ENCODE assay signal across 28 cellular contexts in the genomic region with DNA sequence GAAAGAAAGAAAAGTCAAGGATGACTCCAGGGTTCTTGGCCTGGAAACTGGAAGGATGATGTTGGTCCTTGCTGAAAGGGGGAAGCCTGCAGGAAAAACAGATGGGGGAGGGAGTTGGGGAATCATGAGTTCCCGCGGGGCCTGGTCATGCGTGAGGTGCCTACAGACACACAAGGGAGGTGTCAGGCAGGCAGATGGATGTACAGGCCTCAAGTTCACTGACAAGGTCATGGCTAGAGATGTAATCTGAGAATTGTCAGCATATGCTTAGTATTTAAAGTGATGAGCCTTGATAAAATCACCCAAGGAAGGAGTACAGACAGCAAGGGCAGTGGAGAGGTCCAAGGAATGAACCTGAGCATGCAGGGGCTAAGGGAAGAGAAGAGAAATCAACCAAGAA. TPM values are rescaled to one million over a fixed set of nuclear protein-coding genes. Genes with fewer than 3 reads are reported as not detected.
DNase-seq lines count a peak whose midpoint lies in the region; ATAC-seq, FAIRE-seq and TF ChIP-seq lines count a peak whose summit lies in the region.
"Had no signal": no experiment of that assay in that cellular context is flagged by ENCODE, and none has a peak within 500 bp of the region (broad histone marks: within the 10 kb centered on the region; RNA-seq: fewer than 3 reads in every experiment).

No MANE protein-coding gene starts in this region.

- no peak overlapping the region for H3K4me3 Mint-ChIP-seq in GM23338
- no peak overlapping the region for H3K4me3 Mint-ChIP-seq in nephron
- H3K4me3 Mint-ChIP-seq: activated CD8-positive, alpha-beta T cell treated with anti-CD3 and anti-CD28 coated beads, Interleukin-2, amount 10 ng/mL, durations not matched to agents 7 days and 5 days; CD4-positive, alpha-beta memory T cell; central memory CD8-positive, alpha-beta T cell; naive B cell; T-helper 17 cell had no signal

- H3K27me3 ChIP-seq in GM23338 (ENCODE audit: insufficient read depth) (no peaks in the 10 kb centered on the region), K562 (ENCODE audit: control insufficient read depth in 2 of 2, insufficient read depth in 2 of 2, low read length in 2 of 2) (no peaks in the 10 kb centered on the region), suprapubic skin (no peaks in the 10 kb centered on the region)
- H3K27me3 ChIP-seq: right atrium auricular region, upper lobe of left lung had no signal

- H3F3A ChIP-seq in GM23338 (replicated peaks; ENCODE audit: low read depth): peaks cover 25% of the 10 kb centered on the region

- H2AFZ ChIP-seq in GM23338 (no peak overlapping the region), K562 (ENCODE audit: low read depth, low read length) (no peak overlapping the region)

- no peaks in the 10 kb centered on the region for H3K9me3 ChIP-seq in K562 (replicated peaks; ENCODE audit: control insufficient read depth, insufficient read depth, low read depth, low read length)
- no peaks in the 10 kb centered on the region for H3K9me3 ChIP-seq in suprapubic skin
- H3K9me3 ChIP-seq: A549, right atrium auricular region, upper lobe of left lung had no signal

- H3K27ac Mint-ChIP-seq in GM23338: peak overlapping the region; percentile 33; the same call in 1 of the 2 replicates
- peak overlapping the region in 2 of 3 experiments; percentile 2 to 38 for H3K27ac Mint-ChIP-seq in nephron
- H3K27ac Mint-ChIP-seq: activated CD8-positive, alpha-beta T cell treated with anti-CD3 and anti-CD28 coated beads, Interleukin-2, amount 10 ng/mL, durations not matched to agents 7 days and 5 days; T-helper 17 cell had no signal

- no peak for TF ChIP-seq CTCF in GM23338 (conservative IDR thresholded peaks at IDR 0.05; ENCODE audit: low read depth in 2 of 2)
- no peak for TF ChIP-seq CTCF in K562 (IDR thresholded peaks at IDR 0.05 in 2 of 3, conservative IDR thresholded peaks at IDR 0.05 in 1 of 3; ENCODE audit: insufficient read depth in 2 of 3, low read depth in 1 of 3, low read length in 3 of 3)
- TF ChIP-seq CTCF in nephron (IDR thresholded peaks at IDR 0.05; ENCODE audit: unreplicated experiment in 3 of 3): no peak
- TF ChIP-seq CTCF in suprapubic skin (IDR thresholded peaks at IDR 0.05): no peak

- peaks cover 80% of the 10 kb centered on the region for H3K79me2 ChIP-seq in GM23338 (replicated peaks; ENCODE audit: insufficient read depth)
- H3K79me2 ChIP-seq in K562 (ENCODE audit: control insufficient read depth, insufficient read depth, low read length): peaks cover 3% of the 10 kb centered on the region

- peak overlapping the region; percentile 93 for H3K27ac ChIP-seq in GM23338 (ENCODE audit: low read depth)
- no peak overlapping the region for H3K27ac ChIP-seq in K562 (ENCODE audit: extremely low read depth, low read depth, low read length)
- H3K27ac ChIP-seq in suprapubic skin: no peak overlapping the region
- H3K27ac ChIP-seq: A549, right atrium auricular region, SK-N-MC, upper lobe of left lung had no signal

- H3K9me1 ChIP-seq in K562 (ENCODE audit: control insufficient read depth, insufficient read depth, low read length): peaks cover 7% of the 10 kb centered on the region

- BruUV-seq in K562 (replicated peaks; lab: Mats Ljungman, UMichigan): no TSS peak

- peaks cover 9% of the 10 kb centered on the region; the same call in 2 of the 3 replicates for H3K36me3 Mint-ChIP-seq in GM23338 (ENCODE audit: low read depth)
- H3K36me3 Mint-ChIP-seq in nephron (ENCODE audit: low read depth): peaks cover 4% of the 10 kb centered on the region
- H3K36me3 Mint-ChIP-seq: CD4-positive, alpha-beta memory T cell; naive B cell had no signal

- TF ChIP-seq RAD21 in K562 (CRISPR knock-in tag; conservative IDR thresholded peaks at IDR 0.05 in 1 of 2, IDR thresholded peaks at IDR 0.05 in 1 of 2): no peak

- no peak for ATAC-seq in GM23338
- no peak for ATAC-seq in K562
- ATAC-seq in Right ventricle myocardium inferior: no peak
- ATAC-seq in HG03097 (IDR thresholded peaks at IDR 0.05; ENCODE audit: low FRiP score, unreplicated experiment): no peak
- ATAC-seq: A549; activated CD8-positive, alpha-beta T cell treated with anti-CD3 and anti-CD28 coated beads, Interleukin-2, amount 10 ng/mL, durations not matched to agents 7 days and 5 days; left ventricle myocardium superior; T-helper 17 cell had no signal

- intact Hi-C loops in K562 (cut with micrococcal nuclease): no loop called here
- intact Hi-C loops in Right ventricle myocardium inferior (cut with DNase I): no loop called here

- H3K4me1 Mint-ChIP-seq in GM23338: peaks cover 65% of the 10 kb centered on the region
- peaks cover 25% of the 10 kb centered on the region for H3K4me1 Mint-ChIP-seq in nephron

- TF ChIP-seq EP300 in K562 (IDR thresholded peaks at IDR 0.05; ENCODE audit: low read length): no peak
- TF ChIP-seq EP300 in suprapubic skin (IDR thresholded peaks at IDR 0.05): no peak

- WGBS in K562 (ENCODE audit: insufficient coverage, low coverage, missing lambda C conversion rate): 58% methylated on average over 3 of the region's 3 CpGs
- WGBS in suprapubic skin: 89% methylated on average over 3 of the region's 3 CpGs

- H3K9me3 Mint-ChIP-seq in GM23338 (no peaks in the 10 kb centered on the region; the same call in 2 of the 3 replicates), nephron (no peaks in the 10 kb centered on the region)
- H3K9me3 Mint-ChIP-seq: CD4-positive, alpha-beta memory T cell; central memory CD8-positive, alpha-beta T cell had no signal

- H4K20me1 ChIP-seq in GM23338 (replicated peaks; ENCODE audit: insufficient read depth) (no peaks in the 10 kb centered on the region; the same call in 1 of the 2 replicates), K562 (replicated peaks; ENCODE audit: control insufficient read depth, insufficient read depth, low read length) (peaks cover 27% of the 10 kb centered on the region)

- no peak overlapping the region for H3K4me2 ChIP-seq in GM23338
- H3K4me2 ChIP-seq in K562 (ENCODE audit: insufficient read depth, low read length): no peak overlapping the region
- H3K4me2 ChIP-seq: A549 had no signal

- no peak for DNase-seq in GM23338 (ENCODE audit: low spot score)
- DNase-seq in NCI-H69 (lab: John Stamatoyannopoulos, UW): peak; percentile 44
- DNase-seq in K562 (ENCODE audit: extremely low read depth in 1 of 4, low spot score in 3 of 4): no peak
- DNase-seq in activated CD8-positive, alpha-beta memory T cell treated with anti-CD3 and anti-CD28 coated beads, Interleukin-2, amount 50 U/mL, for 4 hours: no peak
- no peak for DNase-seq in Right ventricle myocardium inferior (ENCODE audit: missing footprints)
- DNase-seq in suprapubic skin (ENCODE audit: low spot score in 2 of 2): no peak
- DNase-seq: activated CD8-positive, alpha-beta T cell treated with anti-CD3 and anti-CD28 coated beads, Interleukin-2, amount 10 ng/mL, durations not matched to agents 7 days and 5 days; activated effector memory CD4-positive, alpha-beta T cell treated with Interleukin-2 at 50 U/mL for 16 hours; activated T-cell treated with anti-CD3 and anti-CD28 coated beads for 4 hours; CD4-positive, alpha-beta memory T cell; DMS153; hypothalamus; Karpas-422; left ventricle myocardium superior; naive B cell; NCI-H146; NCI-H526; stimulated activated CD4-positive, alpha-beta T cell treated with anti-CD3 and anti-CD28 coated beads, Interleukin-2, amount 100 ng/mL, for 24 hours; T-helper 17 cell; upper lobe of left lung had no signal

- no peak for TF ChIP-seq POLR2A in K562 (conservative IDR thresholded peaks at IDR 0.05)
- no peak for TF ChIP-seq POLR2A in suprapubic skin (IDR thresholded peaks at IDR 0.05)

- CTCF ChIA-PET in K562 (lab: Yijun Ruan, JAX; ENCODE audit: low intra/inter-chr PET ratio): no interaction called here

- H3K36me3 ChIP-seq in GM23338 (ENCODE audit: insufficient read depth): no peaks in the 10 kb centered on the region
- H3K36me3 ChIP-seq in K562 (ENCODE audit: control insufficient read depth, insufficient read depth, low read length): peaks cover 4% of the 10 kb centered on the region; the same call in 1 of the 3 replicates
- H3K36me3 ChIP-seq in suprapubic skin: no peaks in the 10 kb centered on the region
- H3K36me3 ChIP-seq: right atrium auricular region, upper lobe of left lung had no signal

- peaks cover 42% of the 10 kb centered on the region for H3K4me1 ChIP-seq in GM23338 (ENCODE audit: insufficient read depth)
- H3K4me1 ChIP-seq in K562 (replicated peaks in 1 of 2; ENCODE audit: control insufficient read depth in 2 of 2, insufficient read depth in 2 of 2, low read length in 2 of 2): peaks cover 0 to 6% of the 10 kb centered on the region in 2 experiments; a peak in 3 of 5 replicates
- H3K4me1 ChIP-seq in suprapubic skin: peaks cover 29% of the 10 kb centered on the region

- no peaks in the 10 kb centered on the region for H3K9me2 ChIP-seq in GM23338 (ENCODE audit: insufficient read depth)

- in situ Hi-C loops in K562 (cut with MboI): no loop called here

- POLR2A ChIA-PET in K562 (lab: Yijun Ruan, JAX): interaction anchor here (0.5 to 0.8 kb wide), 2 partner anchors 32 to 95 kb away, joined by 3 read pairs; no protein-coding TSS in a partner anchor

- no peak overlapping the region for H3K9ac ChIP-seq in K562 (ENCODE audit: insufficient read depth in 1 of 2, low read depth in 2 of 2, low read length in 2 of 2)

- H3K4me3 ChIP-seq in GM23338 (no peak overlapping the region), K562 (no peak overlapping the region), suprapubic skin (no peak overlapping the region)
- H3K4me3 ChIP-seq: A549, right atrium auricular region, SK-N-MC, upper lobe of left lung had no signal

- H3K27me3 Mint-ChIP-seq in GM23338 (ENCODE audit: insufficient read depth, low read depth, poor library complexity) (peaks cover 21% of the 10 kb centered on the region), nephron (ENCODE audit: low read depth) (no peaks in the 10 kb centered on the region)
- H3K27me3 Mint-ChIP-seq: central memory CD8-positive, alpha-beta T cell; naive B cell; T-helper 17 cell had no signal

- FAIRE-seq in K562 (lab: Jason Lieb, UNC): peak; percentile 35
- FAIRE-seq: A549, GM12892, HTR-8/SVneo had no signal

RNA-seq across cellular contexts. Expression of gene DLG5, which starts 46.8 kb away (rescaled TPM):
- total RNA-seq in GM23338 (2014; rRNA removed; shearing (Covaris generic)): 50.8 and 66.6 TPM in 2 replicates
- polyA plus RNA-seq in GM23338 (2016; fragmentation: Nextera tagmentation; extraction: Ambion mirVana): 6.0 and 7.4 TPM in 2 replicates
- total RNA-seq in K562 (2011; cell fraction: chromatin; rRNA removed; ENCODE audit: low replicate concordance): 91.9 and 204 TPM in 2 replicates
- total RNA-seq in K562 (2011; cell fraction: nucleolus; rRNA removed): 90.6 and 92.5 TPM in 2 replicates
- total RNA-seq in K562 (2011; cell fraction: nucleoplasm; rRNA removed): 67.2 and 68.6 TPM in 2 replicates
- total RNA-seq in K562 (2014; rRNA removed): 10.1 and 13.6 TPM in 2 replicates
- 9.2 and 9.6 TPM in 2 replicates for total RNA-seq in K562 (2014; rRNA removed; fragmentation: Illumina TruSeq; extraction: Trizol)
- 11.0 and 11.2 TPM in 2 replicates for total RNA-seq in K562 (2015; rRNA removed; fragmentation: Illumina TruSeq; extraction: Trizol)
- 24.0 and 26.8 TPM in 2 replicates for total RNA-seq in K562 (2021)
- polyA plus RNA-seq in K562 (2011; rRNA removed): 8.8 and 11.9 TPM in 2 replicates
- polyA plus RNA-seq in K562 (2011; cell fraction: cytosol; rRNA removed): 8.1 and 10.6 TPM in 2 replicates
- polyA plus RNA-seq in K562 (2011; cell fraction: nucleus; rRNA removed): 72.9 and 124 TPM in 2 replicates
- polyA plus RNA-seq in K562 (2012): 16.0 and 23.5 TPM in 2 replicates
- polyA plus RNA-seq in K562 (2014; fragmentation: Illumina TruSeq; extraction: Trizol): 17.9 and 18.8 TPM in 2 replicates
- polyA plus RNA-seq in K562 (2014; fragmentation: Nextera tagmentation; extraction: Ambion mirVana): 1 to 10 TPM; 1.4 to 1.5 TPM
- polyA plus RNA-seq in K562 (2014; rRNA removed): 17.2 and 17.3 TPM in 2 replicates
- 11.9 and 15.3 TPM in 2 replicates for polyA minus RNA-seq in K562 (2011; rRNA and poly(A)+ RNA removed)
- polyA minus RNA-seq in K562 (2011; cell fraction: cytosol; rRNA and poly(A)+ RNA removed): 7.3 and 10.1 TPM in 2 replicates
- polyA minus RNA-seq in K562 (2011; cell fraction: nucleus; rRNA and poly(A)+ RNA removed): 27.9 and 33.8 TPM in 2 replicates
- 8.9 TPM for total RNA-seq in Right ventricle myocardium inferior
- total RNA-seq in suprapubic skin: 100 to 1,000 TPM; 117 to 196 (median 147) TPM
